Comparison of ENCODE assay signal across 8 cellular contexts in the genomic region with DNA sequence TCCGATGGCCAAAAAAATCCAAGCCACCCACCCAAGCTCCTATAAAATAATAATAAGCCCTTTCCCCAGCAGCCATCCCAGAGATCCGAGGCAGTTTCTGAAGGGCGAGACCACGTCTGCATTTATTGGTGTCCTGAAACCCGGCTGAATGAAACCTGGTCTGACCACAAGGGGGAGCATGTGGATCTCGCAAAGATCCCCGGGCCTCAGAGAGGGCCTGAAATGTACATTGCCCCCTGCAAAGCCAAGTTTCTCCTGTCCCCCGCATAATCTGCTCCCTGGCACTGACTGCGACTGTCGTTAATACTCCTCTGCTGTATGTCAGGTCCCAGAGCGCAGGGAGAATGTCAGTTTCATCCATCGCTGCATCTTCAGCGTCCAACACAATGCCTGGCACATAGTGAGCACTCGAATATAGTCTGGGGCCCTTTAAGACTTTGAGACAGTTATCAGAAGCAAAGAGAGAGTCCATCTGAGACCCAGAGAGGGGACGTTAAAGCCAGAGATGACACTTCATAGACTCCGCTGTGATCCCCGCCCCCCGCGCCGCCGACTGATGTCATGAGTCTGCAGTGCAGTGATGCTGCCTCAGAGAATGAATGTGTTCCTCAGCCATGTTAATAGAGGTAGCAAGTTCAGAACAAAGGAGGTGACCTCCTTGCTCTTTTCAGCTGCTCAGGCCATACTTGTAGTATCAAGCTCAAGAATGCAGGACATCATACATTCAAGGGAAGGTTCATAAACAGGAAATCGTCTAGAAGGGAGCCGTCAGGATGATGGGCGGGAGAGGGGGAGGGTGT.
DNase-seq lines count a peak whose midpoint lies in the region; ATAC-seq and TF ChIP-seq lines count a peak whose summit lies in the region.

No MANE protein-coding gene starts in this region.

- no peak overlapping the region for H3K4me3 ChIP-seq in CD8-positive, alpha-beta memory T cell (ENCODE audit: low read length)
- no peak overlapping the region for H3K4me3 ChIP-seq in PC-3 (ENCODE audit: low read length)
- no peak overlapping the region for H3K4me3 ChIP-seq in fibroblast of mammary gland (ENCODE audit: control insufficient read depth, low read depth, low read length)
- no peak overlapping the region for H3K4me3 ChIP-seq in neural cell (ENCODE audit: low read length)

- peaks cover 8 to 13% of the 10 kb centered on the region in 2 donors for H3K27me3 Mint-ChIP-seq in CD8-positive, alpha-beta memory T cell
- peaks cover 11% of the 10 kb centered on the region for H3K27me3 Mint-ChIP-seq in activated T-cell treated with anti-CD3 and anti-CD28 coated beads, Interleukin-2, amount 50 U/mL, for 24 hours

- H3K9me3 Mint-ChIP-seq in CD8-positive, alpha-beta memory T cell: no peaks in the 10 kb centered on the region
- no peaks in the 10 kb centered on the region for H3K9me3 Mint-ChIP-seq in activated T-cell treated with anti-CD3 and anti-CD28 coated beads, Interleukin-2, amount 50 U/mL, for 24 hours

- H3K4me1 Mint-ChIP-seq in CD8-positive, alpha-beta memory T cell: peaks cover 16 to 17% (median 17%) of the 10 kb centered on the region in 3 donors
- H3K4me1 Mint-ChIP-seq in activated T-cell treated with anti-CD3 and anti-CD28 coated beads, Interleukin-2, amount 50 U/mL, for 24 hours (ENCODE audit: low read depth): peaks cover 11% of the 10 kb centered on the region

- H3K4me2 ChIP-seq in PC-3 (ENCODE audit: low read length): no peak overlapping the region
- H3K4me2 ChIP-seq in neural cell (ENCODE audit: low read length): no peak overlapping the region

- intact Hi-C loops in PC-3 (cut with micrococcal nuclease): loop anchor here (1.0 to 5.0 kb wide), 4 partner anchors 67 to 394 kb away; no protein-coding TSS in a partner anchor

- H3K9ac ChIP-seq in PC-3 (ENCODE audit: low read length): no peak overlapping the region
- H3K9ac ChIP-seq in neural cell (ENCODE audit: low read length): no peak overlapping the region

- peak overlapping the region in 1 of 8 donors; percentile 66 for H3K27ac Mint-ChIP-seq in CD8-positive, alpha-beta memory T cell
- no peak overlapping the region for H3K27ac Mint-ChIP-seq in activated T-cell treated with anti-CD3 and anti-CD28 coated beads, Interleukin-2, amount 50 U/mL, for 24 hours

- no peaks in the 10 kb centered on the region for H3K79me2 ChIP-seq in PC-3 (ENCODE audit: low read length)
- no peaks in the 10 kb centered on the region for H3K79me2 ChIP-seq in neural cell (replicated peaks; ENCODE audit: insufficient read depth, low read length)

- peak; percentile 81 for TF ChIP-seq CTCF in PC-3 (conservative IDR thresholded peaks at IDR 0.05; ENCODE audit: low read depth, low read length)
- TF ChIP-seq CTCF in fibroblast of mammary gland (conservative IDR thresholded peaks at IDR 0.05; ENCODE audit: control insufficient read depth, insufficient read depth, low read depth, low read length): peak; percentile 87
- TF ChIP-seq CTCF in neural cell (IDR thresholded peaks at IDR 0.05; ENCODE audit: poor library complexity, severe bottlenecking): peak; percentile 88

- CTCF ChIA-PET in CD8-positive, alpha-beta memory T cell (lab: Charles Lee): interaction anchor here (0.7 to 2.4 kb wide), 8 partner anchors 10 to 293 kb away, joined by 3 to 9 read pairs (median 4); no protein-coding TSS in a partner anchor
- CTCF ChIA-PET in PC-3 (lab: Charles Lee): interaction anchor here (0.6 kb wide), 1 partner anchor 55 kb away, joined by 3 read pairs; no protein-coding TSS in a partner anchor

- H3K36me3 ChIP-seq in CD8-positive, alpha-beta memory T cell (ENCODE audit: insufficient read depth, low read length): no peaks in the 10 kb centered on the region
- H3K36me3 ChIP-seq in PC-3 (ENCODE audit: low read depth, low read length) (no peaks in the 10 kb centered on the region), neural cell (ENCODE audit: insufficient read depth, low read length) (no peaks in the 10 kb centered on the region)

- no peaks in the 10 kb centered on the region for H3F3A ChIP-seq in PC-3 (ENCODE audit: low read length, unreplicated experiment)
- H3F3A ChIP-seq in neural cell (ENCODE audit: insufficient read depth, low read length, poor library complexity, severe bottlenecking): no peaks in the 10 kb centered on the region

- H3K36me3 Mint-ChIP-seq in CD8-positive, alpha-beta memory T cell: no peaks in the 10 kb centered on the region
- no peaks in the 10 kb centered on the region for H3K36me3 Mint-ChIP-seq in activated T-cell treated with anti-CD3 and anti-CD28 coated beads, Interleukin-2, amount 50 U/mL, for 24 hours (ENCODE audit: low read depth)

- ATAC-seq in PC-3: peak; percentile 82

- H3K9me2 ChIP-seq in PC-3 (replicated peaks; ENCODE audit: low read length): no peaks in the 10 kb centered on the region
- no peaks in the 10 kb centered on the region for H3K9me2 ChIP-seq in neural cell (ENCODE audit: insufficient read depth, low read length)

- BruUV-seq in PC-3 (replicated peaks; lab: Mats Ljungman, UMichigan): no TSS peak

- no peaks in the 10 kb centered on the region for H3K27me3 ChIP-seq in CD8-positive, alpha-beta memory T cell (ENCODE audit: insufficient read depth, low read length, poor library complexity, severe bottlenecking)
- H3K27me3 ChIP-seq in PC-3 (ENCODE audit: low read length): peaks cover 24% of the 10 kb centered on the region
- peaks cover 3% of the 10 kb centered on the region for H3K27me3 ChIP-seq in neural cell (ENCODE audit: insufficient read depth, low read depth, low read length)

- POLR2A ChIA-PET in CD8-positive, alpha-beta memory T cell (lab: Charles Lee): no interaction called here
- POLR2A ChIA-PET in PC-3 (lab: Charles Lee; ENCODE audit: unreplicated experiment): no interaction called here

- H4K20me1 ChIP-seq in PC-3 (ENCODE audit: low read length): no peaks in the 10 kb centered on the region
- H4K20me1 ChIP-seq in neural cell (ENCODE audit: insufficient read depth): no peaks in the 10 kb centered on the region

- no peak overlapping the region for H3K27ac ChIP-seq in CD8-positive, alpha-beta memory T cell (ENCODE audit: low read depth, low read length)
- no peak overlapping the region for H3K27ac ChIP-seq in PC-3 (ENCODE audit: low read length)
- H3K27ac ChIP-seq in neural cell (ENCODE audit: low read length): no peak overlapping the region

- H3K4me3 Mint-ChIP-seq in CD8-positive, alpha-beta memory T cell: peak overlapping the region in 4 of 7 donors; percentile 36 to 72 (median 50)
- no peak overlapping the region for H3K4me3 Mint-ChIP-seq in activated T-cell treated with anti-CD3 and anti-CD28 coated beads, Interleukin-2, amount 50 U/mL, for 24 hours

- no peak for TF ChIP-seq EP300 in neural cell (conservative IDR thresholded peaks at IDR 0.05; ENCODE audit: poor library complexity, severe bottlenecking)

- DNase-seq in CD8-positive, alpha-beta memory T cell: peak; percentile 37 to 72 (median 45)
- peak; percentile 91 for DNase-seq in HuH-7.5 (ENCODE audit: low spot score)
- DNase-seq in PC-3: peak; percentile 75
- peak; percentile 75 for DNase-seq in activated T-cell treated with anti-CD3 and anti-CD28 coated beads, Interleukin-2, amount 50 U/mL, for 24 hours
- DNase-seq in fibroblast of mammary gland (ENCODE audit: low read depth): peak; percentile 67
- peak; percentile 51 for DNase-seq in stimulated activated naive CD4-positive, alpha-beta T cell treated with Interleukin-2 at 50 U/mL for 16 hours (lab: John Stamatoyannopoulos, UW)
- no peak for DNase-seq in GF-D8 (lab: John Stamatoyannopoulos, UW)

- peaks cover 4% of the 10 kb centered on the region for H3K4me1 ChIP-seq in CD8-positive, alpha-beta memory T cell (ENCODE audit: insufficient read depth, low read length)
- H3K4me1 ChIP-seq in PC-3 (ENCODE audit: insufficient read depth, low read length): no peaks in the 10 kb centered on the region

- no peaks in the 10 kb centered on the region for H3K9me3 ChIP-seq in CD8-positive, alpha-beta memory T cell (ENCODE audit: low read length)
- H3K9me3 ChIP-seq in PC-3 (ENCODE audit: low read length) (no peaks in the 10 kb centered on the region), neural cell (ENCODE audit: low read length) (no peaks in the 10 kb centered on the region)

- H2AFZ ChIP-seq in PC-3 (ENCODE audit: low read length): no peak overlapping the region
- no peak overlapping the region for H2AFZ ChIP-seq in neural cell (ENCODE audit: low read depth, low read length)

- TF ChIP-seq RAD21 in neural cell (conservative IDR thresholded peaks at IDR 0.05): peak; percentile 81

TF ChIP-seq in neural cell, 6 proteins besides CTCF, POLR2A, EP300 and RAD21:
- peak; percentile 86 for TF ChIP-seq SMC3 (conservative IDR thresholded peaks at IDR 0.05; ENCODE audit: poor library complexity)
- TF ChIP-seq MXI1 (conservative IDR thresholded peaks at IDR 0.05; ENCODE audit: poor library complexity, severe bottlenecking): no peak
TF ChIP-seq in neural cell: peak in this region for 1.
